In the genomic region with DNA sequence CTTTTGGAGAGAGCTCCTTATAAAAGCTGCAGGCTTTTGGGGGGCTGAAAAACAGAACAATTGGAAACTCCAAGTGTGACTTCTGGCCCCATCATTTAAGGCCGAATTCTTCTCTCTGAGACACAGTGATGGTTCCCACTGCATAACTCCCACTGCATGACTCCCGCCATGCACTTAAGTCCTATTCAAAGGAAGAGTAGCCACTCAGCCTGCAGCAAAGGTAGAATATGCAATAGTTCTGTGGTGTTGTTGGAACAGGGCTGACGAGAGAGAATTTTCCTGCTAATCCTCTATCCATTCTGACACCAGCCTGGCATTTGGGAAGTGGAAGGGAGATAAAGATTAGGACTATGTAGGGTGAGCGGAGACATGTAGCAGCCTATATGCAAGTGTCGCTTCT, we compare ENCODE assay signal across 33 cellular contexts.
"Had no signal": no experiment of that assay in that cellular context is flagged by ENCODE, and none has a peak within 500 bp of the region (broad histone marks: within the 10 kb centered on the region; RNA-seq: fewer than 3 reads in every experiment).

No MANE protein-coding gene starts in this region.

- H3K4me3 ChIP-seq: adrenal gland, body of pancreas, breast epithelium, Peyer's patch, SJSA1 had no signal

- H3K36me3 Mint-ChIP-seq: activated CD4-positive, alpha-beta memory T cell treated with anti-CD3 and anti-CD28 coated beads for 36 hours had no signal

- H3K9me3 Mint-ChIP-seq: activated naive CD4-positive, alpha-beta T cell treated with anti-CD3 and anti-CD28 coated beads for 36 hours; activated T-helper 1 cell treated with anti-CD3 and anti-CD28 coated beads, Interleukin-12 subunit alpha, Interleukin-12 subunit beta, Interleukin-2, Interleukin-4 antibody, amounts not matched to agents 30 ng/mL and 10 ng/mL and 1 ng/mL, durations not matched to agents 14 hours and 24 hours and 36 hours; T-helper 1 cell treated with Interleukin-12 subunit alpha and Interleukin-12 subunit beta and Interleukin-4 antibody, amounts not matched to agents 30 μg/mL and 1 μg/mL, for 36 hours had no signal

- H3K27me3 ChIP-seq: adrenal gland, body of pancreas, breast epithelium, Peyer's patch, SJSA1 had no signal

- H3K27ac Mint-ChIP-seq: activated CD4-positive, alpha-beta memory T cell treated with anti-CD3 and anti-CD28 coated beads for 36 hours; activated naive CD4-positive, alpha-beta T cell treated with anti-CD3 and anti-CD28 coated beads for 36 hours; activated naive CD4-positive, alpha-beta T cell treated with anti-CD3 and anti-CD28 coated beads, Interleukin-2, amount 50 U/mL, for 72 hours; activated T-helper 1 cell treated with anti-CD3 and anti-CD28 coated beads, Interleukin-12 subunit alpha, Interleukin-12 subunit beta, Interleukin-2, Interleukin-4 antibody, amounts not matched to agents 30 ng/mL and 10 ng/mL and 1 ng/mL, durations not matched to agents 14 hours and 24 hours and 36 hours; T-helper 1 cell treated with Interleukin-12 subunit alpha and Interleukin-12 subunit beta and Interleukin-4 antibody, amounts not matched to agents 30 μg/mL and 1 μg/mL, for 36 hours; T-helper 2 cell treated with Interferon-gamma antibody and Interleukin-4, amounts not matched to agents 5 μg/mL and 100 μg/mL, for 36 hours had no signal

- H3K9me2 ChIP-seq: SK-N-SH had no signal

- H3K27ac ChIP-seq: adrenal gland, body of pancreas, breast epithelium, Peyer's patch, SJSA1 had no signal

- H3K4me2 ChIP-seq: SK-N-SH had no signal

- ATAC-seq: activated CD4-positive, CD25-positive, alpha-beta regulatory T cell treated with anti-CD3 and anti-CD28 coated beads, Interleukin-2, amount 50 U/mL, for 24 hours; activated naive CD4-positive, alpha-beta T cell treated with anti-CD3 and anti-CD28 coated beads, Interleukin-2, amount 50 U/mL, for 72 hours; activated T-cell treated with anti-CD3 and anti-CD28 coated beads, Interleukin-2, amount 50 U/mL, for 4 hours; body of pancreas; PC-3 had no signal

- H3K9me3 ChIP-seq: adrenal gland, body of pancreas, breast epithelium, Peyer's patch, SJSA1, SK-N-SH had no signal

- H3K9ac ChIP-seq: SK-N-SH had no signal

- H3K36me3 ChIP-seq: adrenal gland, breast epithelium, Peyer's patch, SJSA1 had no signal

- H3K4me3 Mint-ChIP-seq: activated CD4-positive, alpha-beta memory T cell treated with anti-CD3 and anti-CD28 coated beads for 36 hours; activated naive CD4-positive, alpha-beta T cell treated with anti-CD3 and anti-CD28 coated beads for 36 hours; activated T-cell treated with anti-CD3 and anti-CD28 coated beads, Interleukin-2, amount 50 U/mL, for 4 hours; activated T-helper 1 cell treated with anti-CD3 and anti-CD28 coated beads, Interleukin-12 subunit alpha, Interleukin-12 subunit beta, Interleukin-2, Interleukin-4 antibody, amounts not matched to agents 30 ng/mL and 10 ng/mL and 1 ng/mL, durations not matched to agents 14 hours and 24 hours and 36 hours; T-helper 1 cell treated with Interleukin-12 subunit alpha and Interleukin-12 subunit beta and Interleukin-4 antibody, amounts not matched to agents 30 μg/mL and 1 μg/mL, for 36 hours; T-helper 2 cell treated with Interferon-gamma antibody and Interleukin-4, amounts not matched to agents 5 μg/mL and 100 μg/mL, for 36 hours had no signal

- H3K4me1 ChIP-seq: adrenal gland, body of pancreas, breast epithelium, Peyer's patch had no signal

- DNase-seq: activated CD4-positive, alpha-beta memory T cell treated with anti-CD3 and anti-CD28 coated beads for 36 hours; activated CD4-positive, alpha-beta T cell treated with anti-CD3 and anti-CD28 coated beads for 4 hours; activated CD4-positive, alpha-beta T cell treated with anti-CD3 and anti-CD28 coated beads, Interleukin-2, amount 50 U/mL, for 1 hour; activated CD8-positive, alpha-beta memory T cell treated with anti-CD3 and anti-CD28 coated beads, Interleukin-2, amount 50 U/mL, for 4 hours; activated gamma-delta T cell treated with Interleukin-2 at 50 U/mL for 16 hours; activated naive CD4-positive, alpha-beta T cell treated with anti-CD3 and anti-CD28 coated beads for 36 hours; activated T-cell treated with anti-CD3 and anti-CD28 coated beads for 4 hours; activated T-cell treated with anti-CD3 and anti-CD28 coated beads, Interleukin-2, amount 50 U/mL, for 4 hours; adrenal gland; body of pancreas; Karpas-422; NCI-H1105; NCI-H1417 treated with DMSO at 0.1 percent for 48 hours; NCI-H187 treated with DMSO at 0.1 percent for 48 hours; NCI-H2081; NCI-H2171 treated with DMSO at 0.1 percent for 48 hours; NCI-H226; NCI-H446 treated with DMSO at 0.1 percent for 48 hours; NCI-H524; NCI-H69; NCI-H82; PC-3; Peyer's patch; RPMI8226; SHP77 treated with DMSO at 0.1 percent for 48 hours; SK-N-SH had no signal

- H3K27me3 Mint-ChIP-seq: activated CD4-positive, alpha-beta memory T cell treated with anti-CD3 and anti-CD28 coated beads for 36 hours had no signal
